Comparison of ENCODE assay signal across 15 cellular contexts in genomic region chr2:160075171-160075570, GRCh38. TPM values are rescaled to one million over a fixed set of nuclear protein-coding genes. Genes with fewer than 3 reads are reported as not detected.
A peak's percentile ranks its signal among the peaks of the same experiment; 100 is the strongest.
DNase-seq lines count a peak whose midpoint lies in the region; ATAC-seq and TF ChIP-seq lines count a peak whose summit lies in the region.
"Had no signal": no experiment of that assay in that cellular context is flagged by ENCODE, and none has a peak within 500 bp of the region (broad histone marks: within the 10 kb centered on the region; RNA-seq: fewer than 3 reads in every experiment).

No MANE protein-coding gene starts in this region.

- peak; percentile 91 for DNase-seq in AG09309 (ENCODE audit: low read depth)
- DNase-seq in IMR-90, result peak; percentile 33
- DNase-seq in choroid plexus epithelial cell (ENCODE audit: low read depth), result peak; percentile 98
- peak; percentile 92 to 95 for DNase-seq in lung microvascular endothelial cell (ENCODE audit: low read depth in 2 of 2)
- DNase-seq in GM20000 (ENCODE audit: low spot score), result no peak
- DNase-seq in activated CD4-positive, alpha-beta T cell treated with anti-CD3 and anti-CD28 coated beads for 36 hours, result no peak
- DNase-seq in stimulated activated CD8-positive, alpha-beta memory T cell treated with anti-CD3 and anti-CD28 coated beads, Interleukin-4, amount 100 ng/mL, for 48 hours, result no peak
- no peak for DNase-seq in NCI-H2227 treated with DMSO at 0.1 percent for 48 hours (lab: John Stamatoyannopoulos, UW)
- DNase-seq: activated CD4-positive, alpha-beta T cell treated with anti-CD3 and anti-CD28 coated beads, Interleukin-2, amount 50 U/mL, for 1 hour; activated naive CD4-positive, alpha-beta T cell treated with Interleukin-2 at 50 U/mL for 16 hours; AML-193; NCI-H1694 treated with DMSO at 0.1 percent for 48 hours; thyroid gland had no signal

- H3K14ac ChIP-seq in IMR-90 (replicated peaks; ENCODE audit: low read depth, low read length), result no peak overlapping the region

- H3K56ac ChIP-seq in IMR-90 (ENCODE audit: extremely low read depth, insufficient read depth, low read length), result no peak overlapping the region

- H3K4me3 ChIP-seq in AG09309 (ENCODE audit: control insufficient read depth, low read depth, low read length) (no peak overlapping the region), IMR-90 (ENCODE audit: insufficient read depth, low read depth, low read length) (no peak overlapping the region), choroid plexus epithelial cell (ENCODE audit: low read depth, low read length) (no peak overlapping the region)
- H3K4me3 ChIP-seq: thyroid gland had no signal

- H3K4me3 Mint-ChIP-seq in activated CD4-positive, alpha-beta T cell treated with anti-CD3 and anti-CD28 coated beads for 36 hours, result no peak overlapping the region
- H3K4me3 Mint-ChIP-seq: mesothelial cell of epicardium had no signal

- no peak overlapping the region for H3K9ac ChIP-seq in IMR-90 (ENCODE audit: low read depth, low read length)

- H2BK120ac ChIP-seq in IMR-90 (ENCODE audit: low read depth, low read length), result no peak overlapping the region

- in situ Hi-C loops in IMR-90 (cut with MboI; ENCODE audit: low sequenced_read_pairs), result no loop called here

- peaks cover 10% of the 10 kb centered on the region for H3K27me3 Mint-ChIP-seq in activated CD4-positive, alpha-beta T cell treated with anti-CD3 and anti-CD28 coated beads for 36 hours
- H3K27me3 Mint-ChIP-seq: progenitor cell of endocrine pancreas had no signal

- no peak for TF ChIP-seq CTCF in AG09309 (IDR thresholded peaks at IDR 0.05; ENCODE audit: control insufficient read depth, insufficient read depth, low read depth, low read length, missing control alignments)
- no peak for TF ChIP-seq CTCF in IMR-90 (conservative IDR thresholded peaks at IDR 0.05; ENCODE audit: low read depth, low read length)
- TF ChIP-seq CTCF in choroid plexus epithelial cell (conservative IDR thresholded peaks at IDR 0.05; ENCODE audit: low read depth, low read length), result no peak
- no peak for TF ChIP-seq CTCF in GM20000 (IDR thresholded peaks at IDR 0.05; ENCODE audit: extremely low read depth, missing control alignments)

- no peak for ATAC-seq in IMR-90 (ENCODE audit: low read depth)
- no peak for ATAC-seq in activated CD4-positive, alpha-beta T cell treated with anti-CD3 and anti-CD28 coated beads for 36 hours

- POLR2A ChIA-PET in IMR-90 (lab: Charles Lee; ENCODE audit: unreplicated experiment), result no interaction called here
- POLR2A ChIA-PET in activated CD4-positive, alpha-beta T cell treated with anti-CD3 and anti-CD28 coated beads for 36 hours (lab: Charles Lee), result no interaction called here

- no peak overlapping the region for H2AFZ ChIP-seq in IMR-90 (replicated peaks; ENCODE audit: low read length, poor library complexity)

- no peak overlapping the region for H3K27ac ChIP-seq in IMR-90 (ENCODE audit: insufficient read depth, low read length)
- H3K27ac ChIP-seq: thyroid gland had no signal

- H4K20me1 ChIP-seq in IMR-90 (ENCODE audit: insufficient read depth, low read length), result no peaks in the 10 kb centered on the region

- no peak overlapping the region for H4K8ac ChIP-seq in IMR-90 (ENCODE audit: low read depth in 2 of 2, low read length in 2 of 2)

- 62% methylated on average over 3 of the region's 5 CpGs; no CpG with 5 or more reads in 1 of the 2 experiments for WGBS in IMR-90 (ENCODE audit: extremely low coverage in 2 of 2, insufficient read length in 1 of 2), 2 experiments

- H3K9me3 ChIP-seq in IMR-90 (ENCODE audit: control insufficient read depth, insufficient read depth, low read length), result peaks cover 4% of the 10 kb centered on the region
- H3K9me3 ChIP-seq: thyroid gland had no signal

- H3K9me3 Mint-ChIP-seq in activated CD4-positive, alpha-beta T cell treated with anti-CD3 and anti-CD28 coated beads for 36 hours (ENCODE audit: low read depth), result no peaks in the 10 kb centered on the region

- TF ChIP-seq RAD21 in IMR-90 (IDR thresholded peaks at IDR 0.05; ENCODE audit: low read length), result no peak

- dilution Hi-C loops in IMR-90 (cut with HindIII; ENCODE audit: low sequenced_read_pairs, unreplicated experiment), result no loop called here

- no peak overlapping the region for H3K18ac ChIP-seq in IMR-90 (ENCODE audit: low read depth, low read length)

- H4K5ac ChIP-seq in IMR-90 (ENCODE audit: low read depth, low read length), result no peak overlapping the region

- no peak overlapping the region for H3K23ac ChIP-seq in IMR-90 (ENCODE audit: low read depth, low read length)

- no peaks in the 10 kb centered on the region for H3K36me3 Mint-ChIP-seq in activated CD4-positive, alpha-beta T cell treated with anti-CD3 and anti-CD28 coated beads for 36 hours (ENCODE audit: low read depth)

- H3K27me3 ChIP-seq in IMR-90 (ENCODE audit: control insufficient read depth, insufficient read depth, low read length), result peaks cover 25% of the 10 kb centered on the region
- H3K27me3 ChIP-seq: thyroid gland had no signal

- H3K36me3 ChIP-seq in IMR-90 (ENCODE audit: control insufficient read depth, insufficient read depth, low read length), result no peaks in the 10 kb centered on the region
- H3K36me3 ChIP-seq: thyroid gland had no signal

- H3K9me1 ChIP-seq in IMR-90 (ENCODE audit: insufficient read depth, low read length), result no peaks in the 10 kb centered on the region

- TF ChIP-seq POLR2A in IMR-90 (IDR thresholded peaks at IDR 0.05; ENCODE audit: low read depth, low read length), result no peak

- no peaks in the 10 kb centered on the region for H3K4me1 Mint-ChIP-seq in activated CD4-positive, alpha-beta T cell treated with anti-CD3 and anti-CD28 coated beads for 36 hours

- H3K79me1 ChIP-seq in IMR-90 (ENCODE audit: low read depth in 1 of 2, low read length in 2 of 2), result no peaks in the 10 kb centered on the region

- no peak overlapping the region for H2BK15ac ChIP-seq in IMR-90 (ENCODE audit: low read depth, low read length)

- BruUV-seq in IMR-90 (replicated peaks; lab: Mats Ljungman, UMichigan), result no TSS peak

- H4K91ac ChIP-seq in IMR-90 (ENCODE audit: insufficient read depth, low read depth, low read length), result no peak overlapping the region

- intact Hi-C loops in IMR-90 (cut with micrococcal nuclease), result no loop called here
- intact Hi-C loops in activated CD4-positive, alpha-beta T cell treated with anti-CD3 and anti-CD28 coated beads for 36 hours (cut with DNase I, micrococcal nuclease), result no loop called here

- no peak overlapping the region for H3K4me2 ChIP-seq in IMR-90 (ENCODE audit: low read depth, low read length)

- H2BK20ac ChIP-seq in IMR-90 (ENCODE audit: low read depth, low read length), result no peak overlapping the region

- H3K4me1 ChIP-seq in IMR-90 (ENCODE audit: control insufficient read depth, insufficient read depth, low read length), result no peaks in the 10 kb centered on the region

- H2BK5ac ChIP-seq in IMR-90 (ENCODE audit: low read depth, low read length, poor library complexity, severe bottlenecking), result no peak overlapping the region

- CTCF ChIA-PET in IMR-90 (lab: Yijun Ruan, JAX), result no interaction called here
- CTCF ChIA-PET in activated CD4-positive, alpha-beta T cell treated with anti-CD3 and anti-CD28 coated beads for 36 hours (lab: Charles Lee), result no interaction called here

- H3K4ac ChIP-seq in IMR-90 (ENCODE audit: low read depth, low read length), result no peak overlapping the region

- no peak overlapping the region for H2AK5ac ChIP-seq in IMR-90 (ENCODE audit: low read depth, low read length)

- H2AK9ac ChIP-seq in IMR-90 (replicated peaks; ENCODE audit: low read depth, low read length, poor library complexity), result no peak overlapping the region

- no peak overlapping the region for H3K27ac Mint-ChIP-seq in activated CD4-positive, alpha-beta T cell treated with anti-CD3 and anti-CD28 coated beads for 36 hours
- H3K27ac Mint-ChIP-seq: mesothelial cell of epicardium, progenitor cell of endocrine pancreas had no signal

TF ChIP-seq in IMR-90, 13 proteins besides CTCF, POLR2A, EP300 and RAD21 (continues in another document):
- TF ChIP-seq ELK1 (IDR thresholded peaks at IDR 0.05; ENCODE audit: borderline replicate concordance, low read depth, low read length) (no peak), RCOR1 (IDR thresholded peaks at IDR 0.05; ENCODE audit: insufficient replicate concordance, low read length) (no peak), RFX5 (IDR thresholded peaks at IDR 0.05; ENCODE audit: low read depth, low read length) (no peak), USF2 (IDR thresholded peaks at IDR 0.05; ENCODE audit: low read depth, low read length) (no peak), NFE2L2 (IDR thresholded peaks at IDR 0.05; ENCODE audit: low read depth, low read length) (no peak), SMC3 (IDR thresholded peaks at IDR 0.05; ENCODE audit: low read depth, low read length) (no peak), BHLHE40 (IDR thresholded peaks at IDR 0.05; ENCODE audit: low read depth, low read length) (no peak), CEBPB (IDR thresholded peaks at IDR 0.05; ENCODE audit: low read depth, low read length) (no peak), MAFK (IDR thresholded peaks at IDR 0.05; ENCODE audit: low read depth, low read length) (no peak), MAZ (IDR thresholded peaks at IDR 0.05; ENCODE audit: borderline replicate concordance, low read depth, low read length) (no peak), MXI1 (IDR thresholded peaks at IDR 0.05; ENCODE audit: borderline replicate concordance, low read depth, low read length) (no peak), CHD1 (IDR thresholded peaks at IDR 0.05; ENCODE audit: low read depth, low read length) (no peak)

RNA-seq across cellular contexts. Expression of gene PLA2R1, which starts 12.8 kb away (rescaled TPM):
- total RNA-seq in IMR-90 (2012; rRNA removed) (0.28 and 0.54 TPM in 2 replicates), lung microvascular endothelial cell (7.0 and 21.4 TPM in 2 replicates)
- 0.24 and 0.43 TPM in 2 replicates for polyA plus RNA-seq in IMR-90 (2012; rRNA removed)
- polyA plus RNA-seq in IMR-90 (2012; cell fraction: cytosol; rRNA removed), result 0.16 and 0.19 TPM in 2 replicates
- 0.17 and 1.6 TPM in 2 replicates for polyA plus RNA-seq in IMR-90 (2012; cell fraction: nucleus; rRNA removed; ENCODE audit: low replicate concordance)
- under 1 TPM in 1 of 2 experiments, not detected in 1; 0.02 TPM for total RNA-seq in activated CD4-positive, alpha-beta T cell treated with anti-CD3 and anti-CD28 coated beads for 36 hours

Comparison
In these comparisons a context has a peak if more than half of its experiments do, and no peak if none do; other contexts are left out.
1. DNase-seq: peak in AG09309 (single experiment), IMR-90 (single experiment), choroid plexus epithelial cell (single experiment) and lung microvascular endothelial cell (2 of 2); none in GM20000 (single experiment), activated CD4-positive, alpha-beta T cell treated with anti-CD3 and anti-CD28 coated beads for 36 hours (single experiment), stimulated activated CD8-positive, alpha-beta memory T cell treated with anti-CD3 and anti-CD28 coated beads, Interleukin-4, amount 100 ng/mL, for 48 hours (single experiment) and NCI-H2227 treated with DMSO at 0.1 percent for 48 hours (single experiment).